Comparison of ENCODE assay signal across 19 cellular contexts in genomic region chr1:109256971-109257681, GRCh38. TPM values are rescaled to one million over a fixed set of nuclear protein-coding genes. Genes with fewer than 3 reads are reported as not detected.
DNase-seq lines count a peak whose midpoint lies in the region; ATAC-seq, FAIRE-seq and TF ChIP-seq lines count a peak whose summit lies in the region.
"Had no signal": no experiment of that assay in that cellular context is flagged by ENCODE, and none has a peak within 500 bp of the region (broad histone marks: within the 10 kb centered on the region; RNA-seq: fewer than 3 reads in every experiment).

No MANE protein-coding gene starts in this region.

- no peak overlapping the region for H2AFZ ChIP-seq in GM23248

- H3F3A ChIP-seq in GM23248 (ENCODE audit: insufficient read depth): no peaks in the 10 kb centered on the region

- H3K4me2 ChIP-seq in GM23248 (ENCODE audit: unreplicated experiment): no peak overlapping the region

- H3K27ac Mint-ChIP-seq in mesothelial cell of epicardium: no peak overlapping the region
- H3K27ac Mint-ChIP-seq: activated B cell treated with CpG ODN at 0.5 μM for 24 hours; activated naive CD8-positive, alpha-beta T cell treated with anti-CD3 and anti-CD28 coated beads for 36 hours; CD8-positive, alpha-beta T cell had no signal

- no peak overlapping the region for H3K4me3 Mint-ChIP-seq in mesothelial cell of epicardium
- H3K4me3 Mint-ChIP-seq: activated B cell treated with CpG ODN at 0.5 μM for 24 hours; activated naive CD8-positive, alpha-beta T cell treated with anti-CD3 and anti-CD28 coated beads for 36 hours; CD8-positive, alpha-beta T cell had no signal

- H4K20me1 ChIP-seq in GM23248 (ENCODE audit: insufficient read depth): no peaks in the 10 kb centered on the region

- in situ Hi-C loops in GM23248 (cut with MboI): no loop called here

- no peak for TF ChIP-seq CTCF in bronchial epithelial cell (IDR thresholded peaks at IDR 0.05; ENCODE audit: insufficient read depth, low read length, severe bottlenecking)
- TF ChIP-seq CTCF in mesothelial cell of epicardium (IDR thresholded peaks at IDR 0.05; ENCODE audit: unreplicated experiment): no peak

- no peaks in the 10 kb centered on the region for H3K79me2 ChIP-seq in GM23248 (ENCODE audit: insufficient read depth)

- peaks cover 27% of the 10 kb centered on the region for H3K4me1 Mint-ChIP-seq in mesothelial cell of epicardium

- H3K4me1 ChIP-seq in GM23248 (ENCODE audit: insufficient read depth): no peaks in the 10 kb centered on the region; the same call in 1 of the 2 replicates

- peaks cover 7% of the 10 kb centered on the region for H3K36me3 Mint-ChIP-seq in mesothelial cell of epicardium
- H3K36me3 Mint-ChIP-seq: activated naive CD8-positive, alpha-beta T cell treated with anti-CD3 and anti-CD28 coated beads for 36 hours had no signal

- DNase-seq in GM23248 (peak; percentile 79), NCI-H69 (lab: John Stamatoyannopoulos, UW) (peak; percentile 53), bronchial epithelial cell (ENCODE audit: low read depth) (peak; percentile 99), NCI-H2227 treated with DMSO at 0.1 percent for 48 hours (lab: John Stamatoyannopoulos, UW) (no peak), mesothelial cell of epicardium (ENCODE audit: low spot score in 2 of 2, unreplicated experiment in 2 of 2) (no peak), NOMO-1 treated with dmso at 0.1 percent for 144 hours (lab: John Stamatoyannopoulos, UW; ENCODE audit: unreplicated experiment) (no peak)
- DNase-seq: activated B cell treated with CpG ODN at 0.5 μM for 24 hours; activated CD8-positive, alpha-beta memory T cell treated with anti-CD3 and anti-CD28 coated beads for 24 hours; activated naive CD8-positive, alpha-beta T cell treated with anti-CD3 and anti-CD28 coated beads for 36 hours; mucosa of descending colon; NCI-H2081 treated with DMSO at 0.1 percent for 48 hours; NCI-H82; stimulated activated CD4-positive, alpha-beta T cell treated with anti-CD3 and anti-CD28 coated beads, Interleukin-2, amount 100 ng/mL, for 24 hours had no signal

- no peaks in the 10 kb centered on the region for H3K9me3 Mint-ChIP-seq in mesothelial cell of epicardium
- H3K9me3 Mint-ChIP-seq: activated B cell treated with CpG ODN at 0.5 μM for 24 hours; activated naive CD8-positive, alpha-beta T cell treated with anti-CD3 and anti-CD28 coated beads for 36 hours; CD8-positive, alpha-beta T cell had no signal

- no peaks in the 10 kb centered on the region for H3K9me3 ChIP-seq in GM23248 (ENCODE audit: low read depth)
- H3K9me3 ChIP-seq: mucosa of descending colon had no signal

- WGBS in GM23248 (ENCODE audit: low coverage in 1 of 2, low lambda C conversion rate in 2 of 2, missing lambda C conversion rate in 2 of 2), 2 experiments: 87 to 93% methylated on average over 4 to 5 of the region's 5 CpGs

- no peaks in the 10 kb centered on the region for H3K27me3 ChIP-seq in GM23248 (replicated peaks; ENCODE audit: insufficient read depth)
- H3K27me3 ChIP-seq in bronchial epithelial cell (ENCODE audit: control insufficient read depth, insufficient read depth, low read length): no peaks in the 10 kb centered on the region
- no peaks in the 10 kb centered on the region for H3K27me3 ChIP-seq in layer of hippocampus (ENCODE audit: control insufficient read depth, insufficient read depth, low read length)

- H3K36me3 ChIP-seq in GM23248 (ENCODE audit: low read depth) (no peaks in the 10 kb centered on the region), bronchial epithelial cell (ENCODE audit: control insufficient read depth, insufficient read depth, low read length) (peaks cover 21% of the 10 kb centered on the region)

- no peak for ATAC-seq in GM18511 (IDR thresholded peaks at IDR 0.05; ENCODE audit: unreplicated experiment)
- ATAC-seq: CD8-positive, alpha-beta T cell; left lobe of liver; mucosa of descending colon; Panc1 had no signal

- no peak overlapping the region for H3K9ac ChIP-seq in GM23248

- H3K4me3 ChIP-seq in GM23248 (no peak overlapping the region), bronchial epithelial cell (ENCODE audit: low read depth, low read length) (no peak overlapping the region)
- H3K4me3 ChIP-seq: mucosa of descending colon had no signal

- H3K9me2 ChIP-seq in GM23248 (ENCODE audit: insufficient read depth): no peaks in the 10 kb centered on the region

- H3K27me3 Mint-ChIP-seq in mesothelial cell of epicardium (ENCODE audit: low read depth): no peaks in the 10 kb centered on the region
- H3K27me3 Mint-ChIP-seq: activated B cell treated with CpG ODN at 0.5 μM for 24 hours; activated naive CD8-positive, alpha-beta T cell treated with anti-CD3 and anti-CD28 coated beads for 36 hours had no signal

- H3K27ac ChIP-seq in GM23248: no peak overlapping the region
- peak overlapping the region; percentile 30 for H3K27ac ChIP-seq in layer of hippocampus (ENCODE audit: low read depth, low read length)

- no peak for FAIRE-seq in bronchial epithelial cell (lab: Jason Lieb, UNC)

RNA-seq across cellular contexts. Expression of gene CELSR2, which starts 7.8 kb away (rescaled TPM):
- 0.13 and 0.32 TPM in 2 replicates for total RNA-seq in GM23248 (2014; rRNA removed; shearing (Covaris generic))
- 0.11 and 0.25 TPM in 2 replicates for polyA plus RNA-seq in GM23248 (2016; fragmentation: Nextera tagmentation; extraction: Ambion mirVana)
- 9.2 and 30.6 TPM in 2 replicates for total RNA-seq in bronchial epithelial cell
- 24.9 to 27.1 TPM (median 25.0 TPM) in 3 replicates for total RNA-seq in mesothelial cell of epicardium

RNA-seq across cellular contexts. Expression of gene PSRC1, which starts 25.8 kb away (rescaled TPM):
- total RNA-seq in GM23248 (2014; rRNA removed; shearing (Covaris generic)): 15.6 and 20.5 TPM in 2 replicates
- 11.6 and 15.3 TPM in 2 replicates for polyA plus RNA-seq in GM23248 (2016; fragmentation: Nextera tagmentation; extraction: Ambion mirVana)
- total RNA-seq in bronchial epithelial cell: 1.1 and 1.8 TPM in 2 replicates
- 15.8 to 18.3 TPM (median 17.6 TPM) in 3 replicates for total RNA-seq in mesothelial cell of epicardium
- total RNA-seq: activated B cell treated with CpG ODN at 0.5 μM for 24 hours; CD8-positive, alpha-beta T cell had no signal

RNA-seq across cellular contexts. Expression of gene SARS1, which starts 43.4 kb away (rescaled TPM):
- total RNA-seq in GM23248 (2014; rRNA removed; shearing (Covaris generic)): 365 and 410 TPM in 2 replicates
- 353 and 355 TPM in 2 replicates for polyA plus RNA-seq in GM23248 (2016; fragmentation: Nextera tagmentation; extraction: Ambion mirVana)
- total RNA-seq in bronchial epithelial cell (521 and 572 TPM in 2 replicates), mesothelial cell of epicardium (99.0 to 104 TPM (median 99.4 TPM) in 3 replicates)

RNA-seq across cellular contexts. Expression of gene MYBPHL, which starts 49.7 kb away (rescaled TPM):
- not detected in 2 replicates for total RNA-seq in GM23248 (2014; rRNA removed; shearing (Covaris generic))
- not detected in 2 replicates for polyA plus RNA-seq in GM23248 (2016; fragmentation: Nextera tagmentation; extraction: Ambion mirVana)
- total RNA-seq in bronchial epithelial cell (0.26 TPM in 1 of 2 replicates, not detected in the other), mesothelial cell of epicardium (not detected in 3 replicates)
- total RNA-seq: activated B cell treated with CpG ODN at 0.5 μM for 24 hours; activated naive CD8-positive, alpha-beta T cell treated with anti-CD3 and anti-CD28 coated beads for 36 hours; CD8-positive, alpha-beta T cell; left lobe of liver; mucosa of descending colon; omental fat pad had no signal

Comparison
In these comparisons a context has a peak if more than half of its experiments do, and no peak if none do; other contexts are left out.
1. DNase-seq: peak in GM23248 (single experiment), NCI-H69 (single experiment) and bronchial epithelial cell (single experiment); none in NCI-H2227 treated with DMSO at 0.1 percent for 48 hours (single experiment), mesothelial cell of epicardium (0 of 2) and NOMO-1 treated with dmso at 0.1 percent for 144 hours (single experiment).